In genomic region chr13:27147530-27148170, GRCh38 we compare ENCODE assay signal across 1 cellular context.
TF ChIP-seq lines count a peak whose summit lies in the region.

No MANE protein-coding gene starts in this region.

TF ChIP-seq in HepG2, 621 proteins besides CTCF, POLR2A, EP300 and RAD21:
- TF ChIP-seq ZHX1 (CRISPR knock-in tag; IDR thresholded peaks at IDR 0.05; ENCODE audit: low read depth) (no peak), ZNF512 (CRISPR knock-in tag; IDR thresholded peaks at IDR 0.05) (no peak), ZNF777 (CRISPR knock-in tag; IDR thresholded peaks at IDR 0.05) (no peak), KDM5A (IDR thresholded peaks at IDR 0.05; ENCODE audit: borderline replicate concordance, low read length) (no peak), KAT2B (IDR thresholded peaks at IDR 0.05; ENCODE audit: borderline replicate concordance, low read depth, low read length) (no peak), NR3C1 (CRISPR knock-in tag; IDR thresholded peaks at IDR 0.05) (no peak), CBX1 (IDR thresholded peaks at IDR 0.05; ENCODE audit: low read depth) (no peak), DBP (CRISPR knock-in tag; IDR thresholded peaks at IDR 0.05; ENCODE audit: not compliant biosample characterization) (no peak), SP140L (CRISPR knock-in tag; IDR thresholded peaks at IDR 0.05; ENCODE audit: borderline replicate concordance) (no peak), IKZF5 (CRISPR knock-in tag; IDR thresholded peaks at IDR 0.05) (no peak), MXD4 (CRISPR knock-in tag; IDR thresholded peaks at IDR 0.05) (no peak), ARID5B (CRISPR knock-in tag; IDR thresholded peaks at IDR 0.05) (no peak), ZNF143 (CRISPR knock-in tag; IDR thresholded peaks at IDR 0.05) (no peak), MTF2 (CRISPR knock-in tag; IDR thresholded peaks at IDR 0.05; ENCODE audit: borderline replicate concordance) (no peak), ZNF276 (CRISPR knock-in tag; IDR thresholded peaks at IDR 0.05; ENCODE audit: low read depth) (no peak), EEA1 (CRISPR knock-in tag; IDR thresholded peaks at IDR 0.05; ENCODE audit: borderline replicate concordance) (no peak), YEATS4 (CRISPR knock-in tag; IDR thresholded peaks at IDR 0.05; ENCODE audit: borderline replicate concordance) (no peak), XRCC5 (optimal IDR thresholded peaks at IDR 0.05; ENCODE audit: low read length) (no peak), MTF1 (CRISPR knock-in tag; IDR thresholded peaks at IDR 0.05) (no peak), GTF3A (CRISPR knock-in tag; conservative IDR thresholded peaks at IDR 0.05) (no peak)
